ENCODE assay signal across 1 cellular context in genomic region chr10:91632671-91633550, GRCh38.
TF ChIP-seq lines count a peak whose summit lies in the region.

Gene PPP1R3C, minus strand, starts transcription at chr10:91633071. Its CDS starts 102 bp downstream, at chr10:91632969.

TF ChIP-seq in WTC11, 78 proteins besides CTCF, POLR2A, EP300 and RAD21 (continued from another document):
- TF ChIP-seq STAT6 (CRISPR knock-in tag; conservative IDR thresholded peaks at IDR 0.05; ENCODE audit: low read depth): no peak
- TF ChIP-seq AR (CRISPR knock-in tag; IDR thresholded peaks at IDR 0.05): no peak
- TF ChIP-seq ERG (CRISPR knock-in tag; IDR thresholded peaks at IDR 0.05): no peak
- TF ChIP-seq USF1 (CRISPR knock-in tag; IDR thresholded peaks at IDR 0.05): peak; percentile 95
- TF ChIP-seq SP1 (CRISPR knock-in tag; conservative IDR thresholded peaks at IDR 0.05): peak; percentile 82; the same call in 1 of the 2 replicates
- TF ChIP-seq NR3C1 (CRISPR knock-in tag; conservative IDR thresholded peaks at IDR 0.05; ENCODE audit: low read depth): 0 out of 2 replicates have a peak, but pooled peaks have one; percentile 66
- no peak for TF ChIP-seq ZNF425 (CRISPR knock-in tag; conservative IDR thresholded peaks at IDR 0.05)
- TF ChIP-seq OVOL2 (CRISPR knock-in tag; IDR thresholded peaks at IDR 0.05; ENCODE audit: borderline replicate concordance): no peak
- TF ChIP-seq PREB (CRISPR knock-in tag; IDR thresholded peaks at IDR 0.05; ENCODE audit: borderline replicate concordance): 0 out of 2 replicates have a peak, but pooled peaks have one; percentile 72
- TF ChIP-seq KAT7 (CRISPR knock-in tag; IDR thresholded peaks at IDR 0.05; ENCODE audit: borderline replicate concordance): peak; percentile 40; the same call in 1 of the 2 replicates
- peak; percentile 70 for TF ChIP-seq ZNF317 (CRISPR knock-in tag; IDR thresholded peaks at IDR 0.05; ENCODE audit: borderline replicate concordance, low read depth)
- peak; percentile 85 for TF ChIP-seq TEAD4 (CRISPR knock-in tag; IDR thresholded peaks at IDR 0.05)
- peak; percentile 76; the same call in 1 of the 2 replicates for TF ChIP-seq ZNF423 (CRISPR knock-in tag; IDR thresholded peaks at IDR 0.05)
- 0 out of 2 replicates have a peak, but pooled peaks have one; percentile 57 for TF ChIP-seq ZNF512 (CRISPR knock-in tag; IDR thresholded peaks at IDR 0.05; ENCODE audit: borderline replicate concordance)
- peak; percentile 99 for TF ChIP-seq MAX (CRISPR knock-in tag; IDR thresholded peaks at IDR 0.05)
- TF ChIP-seq NFATC4 (CRISPR knock-in tag; IDR thresholded peaks at IDR 0.05): no peak
- TF ChIP-seq ELF4 (CRISPR knock-in tag; IDR thresholded peaks at IDR 0.05; ENCODE audit: low read depth): peak; percentile 96
- peak; percentile 97 for TF ChIP-seq RELA (CRISPR knock-in tag; IDR thresholded peaks at IDR 0.05; ENCODE audit: borderline replicate concordance)
- TF ChIP-seq ZNF396 (CRISPR knock-in tag; IDR thresholded peaks at IDR 0.05; ENCODE audit: borderline replicate concordance): no peak
- TF ChIP-seq NR1H2 (CRISPR knock-in tag; IDR thresholded peaks at IDR 0.05): no peak
- no peak; the same call in 1 of the 2 replicates for TF ChIP-seq E2F4 (CRISPR knock-in tag; IDR thresholded peaks at IDR 0.05; ENCODE audit: borderline replicate concordance, low read depth)
- no peak for TF ChIP-seq ZSCAN18 (CRISPR knock-in tag; IDR thresholded peaks at IDR 0.05)
- peak; percentile 98 for TF ChIP-seq TEAD1 (CRISPR knock-in tag; IDR thresholded peaks at IDR 0.05)
- peak; percentile 90 for TF ChIP-seq FOXK1 (CRISPR knock-in tag; IDR thresholded peaks at IDR 0.05)
- peak; percentile 97 for TF ChIP-seq MYBL2 (CRISPR knock-in tag; IDR thresholded peaks at IDR 0.05)
- TF ChIP-seq ZMAT4 (CRISPR knock-in tag; IDR thresholded peaks at IDR 0.05): no peak
- 0 out of 2 replicates have a peak, but pooled peaks have one; percentile 31 for TF ChIP-seq IRF2 (CRISPR knock-in tag; IDR thresholded peaks at IDR 0.05; ENCODE audit: borderline replicate concordance, low read depth)
- peak; percentile 81; the same call in 1 of the 2 replicates for TF ChIP-seq ZBTB21 (CRISPR knock-in tag; IDR thresholded peaks at IDR 0.05; ENCODE audit: borderline replicate concordance)
- TF ChIP-seq ESRRA (CRISPR knock-in tag; IDR thresholded peaks at IDR 0.05; ENCODE audit: borderline replicate concordance): peak; percentile 95
- peak; percentile 96 for TF ChIP-seq SMAD3 (CRISPR knock-in tag; IDR thresholded peaks at IDR 0.05; ENCODE audit: borderline replicate concordance)
